In the genomic region with DNA sequence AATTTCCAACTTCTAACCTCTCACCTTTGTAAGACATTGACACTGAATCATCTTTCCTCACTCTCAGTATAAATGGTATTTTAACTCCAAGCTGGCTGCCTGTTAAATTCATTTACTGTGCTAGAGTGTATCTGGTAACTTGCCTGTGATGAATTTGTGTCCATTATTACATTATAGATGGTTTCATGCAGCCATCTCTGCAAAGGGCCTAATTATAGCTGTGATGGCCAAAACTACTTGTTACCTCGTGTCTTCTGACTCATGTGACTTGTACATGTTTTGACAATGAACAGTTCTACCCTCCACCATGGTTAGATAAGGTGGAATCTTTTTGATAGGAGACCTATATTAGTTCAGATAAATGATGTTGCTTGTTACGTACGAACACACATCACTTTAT, we compare ENCODE assay signal across 29 cellular contexts.
"Had no signal": no experiment of that assay in that cellular context is flagged by ENCODE, and none has a peak within 500 bp of the region (broad histone marks: within the 10 kb centered on the region; RNA-seq: fewer than 3 reads in every experiment).

No MANE protein-coding gene starts in this region.

- H3K4me1 ChIP-seq: adrenal gland, body of pancreas, esophagus squamous epithelium, gastroesophageal sphincter, heart right ventricle had no signal

- H3K9me3 ChIP-seq: adrenal gland, body of pancreas, esophagus squamous epithelium, gastroesophageal sphincter had no signal

- ATAC-seq: activated CD4-positive, alpha-beta T cell treated with anti-CD3 and anti-CD28 coated beads for 36 hours; activated CD8-positive, alpha-beta memory T cell treated with anti-CD3 and anti-CD28 coated beads, Interleukin-2, amount 10 ng/mL, durations not matched to agents 7 days and 5 days; activated CD8-positive, alpha-beta T cell treated with anti-CD3 and anti-CD28 coated beads, Interleukin-2, amount 10 ng/mL, durations not matched to agents 7 days and 5 days; activated naive CD8-positive, alpha-beta T cell treated with anti-CD3 and anti-CD28 coated beads, Interleukin-2, amount 50 U/mL, for 24 hours; body of pancreas; effector memory CD8-positive, alpha-beta T cell; gastroesophageal sphincter; heart right ventricle had no signal

- H3K27ac ChIP-seq: adrenal gland, body of pancreas, esophagus squamous epithelium, gastroesophageal sphincter, heart right ventricle had no signal

- H3K4me3 ChIP-seq: adrenal gland, body of pancreas, esophagus squamous epithelium, gastroesophageal sphincter, heart right ventricle had no signal

- H3K36me3 ChIP-seq: adrenal gland, esophagus squamous epithelium, gastroesophageal sphincter, heart right ventricle had no signal

- H3K27me3 ChIP-seq: adrenal gland, body of pancreas, esophagus squamous epithelium, gastroesophageal sphincter had no signal

- DNase-seq: activated CD4-positive, alpha-beta memory T cell treated with anti-CD3 and anti-CD28 coated beads for 36 hours; activated CD4-positive, alpha-beta T cell treated with anti-CD3 and anti-CD28 coated beads for 36 hours; activated CD4-positive, alpha-beta T cell treated with anti-CD3 and anti-CD28 coated beads, Interleukin-2, amount 10 ng/mL, durations not matched to agents 24 days and 14 days; activated CD4-positive, CD25-positive, alpha-beta regulatory T cell; activated CD4-positive, CD25-positive, alpha-beta regulatory T cell treated with anti-CD3 and anti-CD28 coated beads, Interleukin-2, amount 50 U/mL, for 72 hours; activated CD8-positive, alpha-beta memory T cell treated with anti-CD3 and anti-CD28 coated beads, Interleukin-2, amount 10 ng/mL, durations not matched to agents 7 days and 5 days; activated CD8-positive, alpha-beta memory T cell treated with anti-CD3 and anti-CD28 coated beads, Interleukin-2, amount 50 U/mL, for 4 hours; activated CD8-positive, alpha-beta T cell treated with anti-CD3 and anti-CD28 coated beads, Interleukin-2, amount 10 ng/mL, durations not matched to agents 7 days and 5 days; activated effector memory CD4-positive, alpha-beta T cell treated with anti-CD3 and anti-CD28 coated beads, Interleukin-2, amount 50 U/mL, for 16 hours; activated naive CD4-positive, alpha-beta T cell treated with anti-CD3 and anti-CD28 coated beads for 36 hours; activated naive CD8-positive, alpha-beta T cell treated with anti-CD3 and anti-CD28 coated beads for 36 hours; activated naive CD8-positive, alpha-beta T cell treated with anti-CD3 and anti-CD28 coated beads, Interleukin-2, amount 50 U/mL, for 24 hours; activated T-cell treated with anti-CD3 and anti-CD28 coated beads, Interleukin-2, amount 50 U/mL, for 1 hour; activated T-cell treated with anti-CD3 and anti-CD28 coated beads, Interleukin-2, amount 50 U/mL, for 48 hours; adrenal gland; amygdala; aorta; body of pancreas; caudate nucleus; cortex of kidney; dermis blood vessel endothelial cell; effector CD4-positive, alpha-beta T cell; effector memory CD8-positive, alpha-beta T cell; erythroblast; esophagus squamous epithelium; foreskin melanocyte; heart right ventricle; T-helper 2 cell had no signal
